Comparison of ENCODE assay signal across 9 cellular contexts in genomic region chr7:73978681-73979563, GRCh38. TPM values are rescaled to one million over a fixed set of nuclear protein-coding genes. Genes with fewer than 3 reads are reported as not detected.
DNase-seq lines count a peak whose midpoint lies in the region; ATAC-seq, FAIRE-seq and TF ChIP-seq lines count a peak whose summit lies in the region.
"Had no signal": no experiment of that assay in that cellular context is flagged by ENCODE, and none has a peak within 500 bp of the region (broad histone marks: within the 10 kb centered on the region; RNA-seq: fewer than 3 reads in every experiment).

No MANE protein-coding gene starts in this region.

- CTCF ChIA-PET in A549 (lab: Yijun Ruan, JAX) = interaction anchor here (0.6 to 2.8 kb wide), 31 partner anchors 9 to 423 kb away, joined by 3 to 23 read pairs (median 4); partner anchors contain the start of gene TMEM270

- TF ChIP-seq EP300 in A549 (IDR thresholded peaks at IDR 0.05) = no peak

- H3K9me3 ChIP-seq in A549 = no peaks in the 10 kb centered on the region
- H3K9me3 ChIP-seq: suprapubic skin had no signal

- H3K27ac Mint-ChIP-seq in glutamatergic neuron (ENCODE audit: unreplicated experiment) = no peak overlapping the region
- no peak overlapping the region for H3K27ac Mint-ChIP-seq in stimulated activated effector memory CD8-positive, alpha-beta T cell treated with anti-CD3 and anti-CD28 coated beads, Interleukin-12 subunit alpha, Interleukin-12 subunit beta, amount 100 ng/mL, for 72 hours

- H3K4me2 ChIP-seq in A549 = peak overlapping the region; percentile 58

- H3K4me1 ChIP-seq in A549 = peaks cover 22% of the 10 kb centered on the region

- TF ChIP-seq CTCF in A549 (IDR thresholded peaks at IDR 0.05) (peak; percentile 69), GM10266 (IDR thresholded peaks at IDR 0.05; ENCODE audit: control insufficient read depth, insufficient read depth, low read depth, missing control alignments) (peak; percentile 50), NB4 (IDR thresholded peaks at IDR 0.05; ENCODE audit: low read depth, low read length) (peak; percentile 80), glutamatergic neuron (IDR thresholded peaks at IDR 0.05; ENCODE audit: partially characterized antibody, unreplicated experiment) (no peak)

- TF ChIP-seq RAD21 in A549 (conservative IDR thresholded peaks at IDR 0.05 in 1 of 2, IDR thresholded peaks at IDR 0.05 in 1 of 2) = peak; percentile 73 to 87

- peaks cover 5% of the 10 kb centered on the region for H3K9me3 Mint-ChIP-seq in glutamatergic neuron (ENCODE audit: unreplicated experiment)
- H3K9me3 Mint-ChIP-seq in stimulated activated effector memory CD8-positive, alpha-beta T cell treated with anti-CD3 and anti-CD28 coated beads, Interleukin-12 subunit alpha, Interleukin-12 subunit beta, amount 100 ng/mL, for 72 hours = no peaks in the 10 kb centered on the region

- TF ChIP-seq POLR2A in A549 (IDR thresholded peaks at IDR 0.05; ENCODE audit: low read length) = no peak
- no peak for TF ChIP-seq POLR2A in NB4 (IDR thresholded peaks at IDR 0.05; ENCODE audit: extremely low read depth, insufficient read length)

- H3K36me3 Mint-ChIP-seq in glutamatergic neuron (ENCODE audit: unreplicated experiment) = no peaks in the 10 kb centered on the region
- no peaks in the 10 kb centered on the region for H3K36me3 Mint-ChIP-seq in stimulated activated effector memory CD8-positive, alpha-beta T cell treated with anti-CD3 and anti-CD28 coated beads, Interleukin-12 subunit alpha, Interleukin-12 subunit beta, amount 100 ng/mL, for 72 hours

- peaks cover 18% of the 10 kb centered on the region for H3K4me1 Mint-ChIP-seq in glutamatergic neuron (ENCODE audit: low read depth, unreplicated experiment)
- H3K4me1 Mint-ChIP-seq in stimulated activated effector memory CD8-positive, alpha-beta T cell treated with anti-CD3 and anti-CD28 coated beads, Interleukin-12 subunit alpha, Interleukin-12 subunit beta, amount 100 ng/mL, for 72 hours = no peaks in the 10 kb centered on the region

- peaks cover 10% of the 10 kb centered on the region for H3K27me3 Mint-ChIP-seq in glutamatergic neuron (ENCODE audit: unreplicated experiment)

- ATAC-seq in A549 (peak; percentile 77 to 93), GM21723 (IDR thresholded peaks at IDR 0.05; ENCODE audit: unreplicated experiment) (no peak)
- peak; percentile 31 for ATAC-seq in stimulated activated effector memory CD8-positive, alpha-beta T cell treated with anti-CD3 and anti-CD28 coated beads, Interleukin-12 subunit alpha, Interleukin-12 subunit beta, amount 100 ng/mL, for 72 hours

- peak; percentile 90 for DNase-seq in A549 (ENCODE audit: low read depth in 1 of 2, low spot score in 1 of 2)
- peak; percentile 75 for DNase-seq in GM10266 (ENCODE audit: extremely low spot score)
- DNase-seq in NB4 (ENCODE audit: low read depth) = peak; percentile 95
- peak; percentile 99 for DNase-seq in SW480 (ENCODE audit: low spot score)
- peak; percentile 45 for DNase-seq in glutamatergic neuron
- DNase-seq in stimulated activated effector memory CD8-positive, alpha-beta T cell treated with anti-CD3 and anti-CD28 coated beads, Interleukin-12 subunit alpha, Interleukin-12 subunit beta, amount 100 ng/mL, for 72 hours (ENCODE audit: low spot score in 2 of 2) = no peak
- DNase-seq in dedifferentiated amniotic fluid mesenchymal stem cell (ENCODE audit: extremely low spot score) = no peak

- POLR2A ChIA-PET in A549 (lab: Yijun Ruan, JAX) = interaction anchor here (0.7 kb wide), 1 partner anchor 14 kb away, joined by 3 read pairs; no protein-coding TSS in a partner anchor

- WGBS in A549 (ENCODE audit: missing lambda C conversion rate) = 71% methylated on average over 19 of the region's 24 CpGs

- FAIRE-seq in A549 (lab: Jason Lieb, UNC) = no peak

- no peak overlapping the region for H3K4me3 Mint-ChIP-seq in glutamatergic neuron (ENCODE audit: unreplicated experiment)
- H3K4me3 Mint-ChIP-seq in stimulated activated effector memory CD8-positive, alpha-beta T cell treated with anti-CD3 and anti-CD28 coated beads, Interleukin-12 subunit alpha, Interleukin-12 subunit beta, amount 100 ng/mL, for 72 hours = no peak overlapping the region

- H3K4me3 ChIP-seq in A549 = no peak overlapping the region
- no peak overlapping the region for H3K4me3 ChIP-seq in NB4 (ENCODE audit: low read depth, low read length)
- H3K4me3 ChIP-seq: suprapubic skin had no signal

- peak overlapping the region; percentile 74 to 82 for H3K27ac ChIP-seq in A549
- H3K27ac ChIP-seq: suprapubic skin had no signal

TF ChIP-seq in A549, 52 proteins besides CTCF, POLR2A, EP300 and RAD21:
- TF ChIP-seq MAX (IDR thresholded peaks at IDR 0.05) (peak; percentile 78), CBX2 (IDR thresholded peaks at IDR 0.05; ENCODE audit: borderline replicate concordance, low read depth) (no peak), NFE2L2 (conservative IDR thresholded peaks at IDR 0.05; ENCODE audit: low read length) (no peak), ZFP36 (IDR thresholded peaks at IDR 0.05; ENCODE audit: borderline replicate concordance, partially characterized antibody) (no peak), MYC (IDR thresholded peaks at IDR 0.05; ENCODE audit: borderline replicate concordance, low read length) (peak; percentile 74; the same call in 1 of the 2 replicates), RFX5 (IDR thresholded peaks at IDR 0.05) (no peak), HEYL (CRISPR knock-in tag; IDR thresholded peaks at IDR 0.05) (no peak), ESRRA (IDR thresholded peaks at IDR 0.05; ENCODE audit: borderline replicate concordance, low read length) (no peak), FOXS1 (CRISPR knock-in tag; IDR thresholded peaks at IDR 0.05) (no peak), FOSB (CRISPR knock-in tag; IDR thresholded peaks at IDR 0.05) (no peak), HDAC2 (IDR thresholded peaks at IDR 0.05) (no peak), CHD4 (IDR thresholded peaks at IDR 0.05; ENCODE audit: borderline replicate concordance) (no peak), SMC3 (IDR thresholded peaks at IDR 0.05) (peak; percentile 78)

RNA-seq across cellular contexts. Expression of gene ELN, which starts 49.1 kb away (rescaled TPM):
- polyA plus RNA-seq in A549 (2011; rRNA removed) = 0.08 and 0.16 TPM in 2 replicates
- polyA plus RNA-seq in A549 (2012; cell fraction: cytosol; rRNA removed) = 0.14 and 0.15 TPM in 2 replicates
- 0.11 and 0.26 TPM in 2 replicates for polyA plus RNA-seq in A549 (2012; cell fraction: nucleus; rRNA removed)
- 0.09 to 0.16 TPM (median 0.12 TPM) in 3 replicates for polyA plus RNA-seq in A549 (2017; fragmentation: RNase III; extraction: RNeasy Plus Mini Kit Qiagen cat#74134 plus additional on column Dnase treatment)
- polyA minus RNA-seq in A549 (2011; rRNA and poly(A)+ RNA removed) = 0.15 TPM in 1 of 2 replicates, not detected in the other
- 3.7 TPM for total RNA-seq in glutamatergic neuron (ENCODE audit: unreplicated experiment)

Comparison
In these comparisons a context has a peak if more than half of its experiments do, and no peak if none do; other contexts are left out.
1. DNase-seq: peak in A549 (2 of 2), GM10266 (single experiment), NB4 (single experiment), SW480 (single experiment) and glutamatergic neuron (single experiment); none in stimulated activated effector memory CD8-positive, alpha-beta T cell treated with anti-CD3 and anti-CD28 coated beads, Interleukin-12 subunit alpha, Interleukin-12 subunit beta, amount 100 ng/mL, for 72 hours (0 of 2) and dedifferentiated amniotic fluid mesenchymal stem cell (single experiment).